ENCODE assay signal across 1 cellular context in genomic region chr16:74716355-74716754, GRCh38.
TF ChIP-seq lines count a peak whose summit lies in the region.

No MANE protein-coding gene starts in this region.

TF ChIP-seq in H1, 55 proteins besides CTCF, POLR2A, EP300 and RAD21:
- TF ChIP-seq TCF12 (IDR thresholded peaks at IDR 0.05; ENCODE audit: low read depth, low read length) (no peak), CHD7 (IDR thresholded peaks at IDR 0.05; ENCODE audit: insufficient replicate concordance, low read length) (no peak), KDM4A (IDR thresholded peaks at IDR 0.05; ENCODE audit: low read depth, low read length, severe bottlenecking) (no peak), KDM1A (IDR thresholded peaks at IDR 0.05; ENCODE audit: borderline replicate concordance, low read length) (no peak), CBX8 (IDR thresholded peaks at IDR 0.05; ENCODE audit: borderline replicate concordance, low read depth, low read length) (no peak), POLR2AphosphoS5 (IDR thresholded peaks at IDR 0.05; ENCODE audit: low read depth, low read length) (no peak), NRF1 (IDR thresholded peaks at IDR 0.05; ENCODE audit: low read depth, low read length) (no peak), USF2 (IDR thresholded peaks at IDR 0.05; ENCODE audit: low read length) (no peak), TAF7 (optimal IDR thresholded peaks at IDR 0.05; ENCODE audit: borderline replicate concordance, low read depth, low read length) (no peak), SRF (IDR thresholded peaks at IDR 0.05; ENCODE audit: low read depth, low read length) (no peak), TEAD4 (IDR thresholded peaks at IDR 0.05; ENCODE audit: low read depth, low read length) (no peak), ATF3 (IDR thresholded peaks at IDR 0.05; ENCODE audit: insufficient read depth, low read depth, low read length) (no peak), BRCA1 (IDR thresholded peaks at IDR 0.05; ENCODE audit: low read depth, low read length) (no peak), SUZ12 (IDR thresholded peaks at IDR 0.05; ENCODE audit: low read length) (no peak), JUND (IDR thresholded peaks at IDR 0.05; ENCODE audit: low read length) (no peak), YY1 (IDR thresholded peaks at IDR 0.05; ENCODE audit: low read depth, low read length) (no peak), POU5F1 (IDR thresholded peaks at IDR 0.05; ENCODE audit: low read depth, low read length) (no peak), TAF1 (IDR thresholded peaks at IDR 0.05; ENCODE audit: low read depth, low read length) (no peak), SP2 (IDR thresholded peaks at IDR 0.05; ENCODE audit: low read length) (no peak), RXRA (IDR thresholded peaks at IDR 0.05; ENCODE audit: insufficient read depth, low read depth, low read length) (no peak)
